In genomic region chr9:81604306-81605153, GRCh38 we compare ENCODE assay signal across 1 cellular context.
TF ChIP-seq lines count a peak whose summit lies in the region.

No MANE protein-coding gene starts in this region.

TF ChIP-seq in IMR-90, 13 proteins besides CTCF, POLR2A, EP300 and RAD21 (continued from another document):
- no peak for TF ChIP-seq RFX5 (IDR thresholded peaks at IDR 0.05; ENCODE audit: low read depth, low read length)
